Comparison of ENCODE assay signal across 8 cellular contexts in the genomic region with DNA sequence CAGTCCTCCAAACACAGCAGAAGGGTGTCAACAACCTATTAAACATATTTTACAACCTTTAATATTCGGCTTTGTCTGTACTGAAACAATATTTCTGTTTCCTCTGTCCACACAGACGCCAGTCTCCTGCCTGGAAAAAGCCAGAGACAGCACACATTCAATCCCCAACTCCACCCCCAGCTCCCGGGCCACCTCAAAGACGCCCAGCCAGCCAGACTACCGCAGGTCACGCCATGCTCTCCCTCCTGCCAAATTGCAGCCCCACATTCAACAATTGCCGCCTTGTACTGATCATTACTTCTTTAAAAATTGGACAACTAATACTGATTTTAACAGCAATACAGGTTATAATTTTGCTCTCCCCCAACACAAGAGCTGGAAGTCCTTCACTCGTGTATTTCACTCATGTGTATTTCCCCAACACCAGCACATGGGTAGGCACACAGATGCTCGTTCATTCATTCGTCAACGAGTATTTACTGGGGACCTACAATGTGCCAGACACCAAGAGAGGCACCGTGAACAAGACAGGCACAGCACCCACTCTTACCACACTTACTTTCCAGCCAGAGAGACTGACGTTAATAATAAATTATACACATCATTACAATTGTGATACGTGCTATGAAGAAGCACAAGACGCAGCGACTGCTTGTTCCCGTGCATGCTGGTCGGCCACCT. TPM values are rescaled to one million over a fixed set of nuclear protein-coding genes. Genes with fewer than 3 reads are reported as not detected.
DNase-seq lines count a peak whose midpoint lies in the region; ATAC-seq and TF ChIP-seq lines count a peak whose summit lies in the region.

No MANE protein-coding gene starts in this region.

- intact Hi-C loops in right cardiac atrium (cut with DNase I) (loop anchor here in 1 of 4 donors (10.0 kb wide), 1 partner anchor 93 kb away; a partner anchor contains a TSS), spleen (cut with DNase I; ENCODE audit: low total_unique reads) (loop anchor here (5.0 kb wide), 1 partner anchor 96 kb away; a partner anchor contains a TSS)

- H3K27ac Mint-ChIP-seq in WTC11 = peak overlapping the region; percentile 64

- H3K9me3 ChIP-seq in right cardiac atrium (ENCODE audit: control insufficient read depth, low read length) (no peaks in the 10 kb centered on the region), spleen (peaks cover 0 to 5% (median 0%) of the 10 kb centered on the region in 8 donors)

- POLR2A ChIA-PET in WTC11 (lab: Charles Lee) = no interaction called here

- H3K36me3 Mint-ChIP-seq in WTC11 = peaks cover under 1% of the 10 kb centered on the region; the same call in 1 of the 2 replicates

- WGBS in right cardiac atrium = 65% methylated on average over 18 of the region's 18 CpGs
- 75 to 86% (median 83%) methylated on average over 18 of the region's 18 CpGs for WGBS in spleen, 5 donors

- peak overlapping the region; percentile 100 for H3K4me3 Mint-ChIP-seq in WTC11

- no peaks in the 10 kb centered on the region for H3K9me3 Mint-ChIP-seq in WTC11

- H3K4me1 ChIP-seq in right cardiac atrium (ENCODE audit: control insufficient read depth, insufficient read depth, low read length) (peaks cover 2% of the 10 kb centered on the region), spleen (peaks cover 0 to 26% (median 16%) of the 10 kb centered on the region in 6 donors)

- ATAC-seq in WTC11 (no peak), right cardiac atrium (no peak), HG03139 (IDR thresholded peaks at IDR 0.05; ENCODE audit: unreplicated experiment) (no peak)

- H3K36me3 ChIP-seq in spleen = peaks cover 0 to 11% (median 1%) of the 10 kb centered on the region in 6 donors

- H3K4me3 ChIP-seq in right cardiac atrium (ENCODE audit: low read length) (peak overlapping the region; percentile 81), spleen (peak overlapping the region in 7 of 8 donors; percentile 51 to 93 (median 84))

- peak overlapping the region; percentile 34 for H3K27ac ChIP-seq in right cardiac atrium (ENCODE audit: low read length)
- peak overlapping the region in 7 of 8 donors; percentile 78 to 92 (median 89) for H3K27ac ChIP-seq in spleen

- TF ChIP-seq CTCF in WTC11 (IDR thresholded peaks at IDR 0.05) = no peak
- TF ChIP-seq CTCF in spleen (IDR thresholded peaks at IDR 0.05 in 8 of 11, conservative IDR thresholded peaks at IDR 0.05 in 3 of 11) = no peak

- H3K27me3 ChIP-seq in right cardiac atrium (ENCODE audit: control insufficient read depth, insufficient read depth) = no peaks in the 10 kb centered on the region
- no peaks in the 10 kb centered on the region for H3K27me3 ChIP-seq in spleen (replicated peaks in 1 of 7)

- H3K27me3 Mint-ChIP-seq in WTC11 (ENCODE audit: low read depth) = peaks cover 27% of the 10 kb centered on the region

- DNase-seq in DMS153 treated with DMSO at 0.1 percent for 48 hours (lab: John Stamatoyannopoulos, UW; ENCODE audit: unreplicated experiment) (peak; percentile 43), DMS153 (lab: John Stamatoyannopoulos, UW) (no peak), WTC11 (ENCODE audit: low spot score) (peak; percentile 12), right cardiac atrium (peak in 1 of 3 donors; percentile 46), spleen (peak; percentile 76), OCI-M1 (lab: John Stamatoyannopoulos, UW) (no peak), NCI-H2107 (lab: John Stamatoyannopoulos, UW) (no peak)

- TF ChIP-seq POLR2A in spleen (IDR thresholded peaks at IDR 0.05) = no peak

- CTCF ChIA-PET in WTC11 (lab: Charles Lee) = interaction anchor here (1.3 to 3.3 kb wide), 3 partner anchors 232 to 281 kb away, joined by 3 to 9 read pairs (median 6); no protein-coding TSS in a partner anchor

- peaks cover 27% of the 10 kb centered on the region for H3K4me1 Mint-ChIP-seq in WTC11

TF ChIP-seq in WTC11, 78 proteins besides CTCF, POLR2A, EP300 and RAD21 (continues in another document):
- TF ChIP-seq NR1H2 (CRISPR knock-in tag; IDR thresholded peaks at IDR 0.05) = no peak
- no peak for TF ChIP-seq NR3C1 (CRISPR knock-in tag; conservative IDR thresholded peaks at IDR 0.05; ENCODE audit: low read depth)
- TF ChIP-seq, protein P1, sequence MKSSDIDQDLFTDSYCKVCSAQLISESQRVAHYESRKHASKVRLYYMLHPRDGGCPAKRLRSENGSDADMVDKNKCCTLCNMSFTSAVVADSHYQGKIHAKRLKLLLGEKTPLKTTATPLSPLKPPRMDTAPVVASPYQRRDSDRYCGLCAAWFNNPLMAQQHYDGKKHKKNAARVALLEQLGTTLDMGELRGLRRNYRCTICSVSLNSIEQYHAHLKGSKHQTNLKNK (CRISPR knock-in tag; IDR thresholded peaks at IDR 0.05) = no peak
- TF ChIP-seq TP53 (CRISPR knock-in tag; IDR thresholded peaks at IDR 0.05) = no peak
- TF ChIP-seq, protein P2, sequence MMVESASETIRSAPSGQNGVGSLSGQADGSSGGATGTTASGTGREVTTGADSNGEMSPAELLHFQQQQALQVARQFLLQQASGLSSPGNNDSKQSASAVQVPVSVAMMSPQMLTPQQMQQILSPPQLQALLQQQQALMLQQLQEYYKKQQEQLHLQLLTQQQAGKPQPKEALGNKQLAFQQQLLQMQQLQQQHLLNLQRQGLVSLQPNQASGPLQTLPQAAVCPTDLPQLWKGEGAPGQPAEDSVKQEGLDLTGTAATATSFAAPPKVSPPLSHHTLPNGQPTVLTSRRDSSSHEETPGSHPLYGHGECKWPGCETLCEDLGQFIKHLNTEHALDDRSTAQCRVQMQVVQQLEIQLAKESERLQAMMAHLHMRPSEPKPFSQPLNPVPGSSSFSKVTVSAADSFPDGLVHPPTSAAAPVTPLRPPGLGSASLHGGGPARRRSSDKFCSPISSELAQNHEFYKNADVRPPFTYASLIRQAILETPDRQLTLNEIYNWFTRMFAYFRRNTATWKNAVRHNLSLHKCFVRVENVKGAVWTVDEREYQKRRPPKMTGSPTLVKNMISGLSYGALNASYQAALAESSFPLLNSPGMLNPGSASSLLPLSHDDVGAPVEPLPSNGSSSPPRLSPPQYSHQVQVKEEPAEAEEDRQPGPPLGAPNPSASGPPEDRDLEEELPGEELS (CRISPR knock-in tag; IDR thresholded peaks at IDR 0.05) = no peak
- TF ChIP-seq ZNF317 (CRISPR knock-in tag; IDR thresholded peaks at IDR 0.05; ENCODE audit: borderline replicate concordance, low read depth) = no peak
- TF ChIP-seq, protein P3, sequence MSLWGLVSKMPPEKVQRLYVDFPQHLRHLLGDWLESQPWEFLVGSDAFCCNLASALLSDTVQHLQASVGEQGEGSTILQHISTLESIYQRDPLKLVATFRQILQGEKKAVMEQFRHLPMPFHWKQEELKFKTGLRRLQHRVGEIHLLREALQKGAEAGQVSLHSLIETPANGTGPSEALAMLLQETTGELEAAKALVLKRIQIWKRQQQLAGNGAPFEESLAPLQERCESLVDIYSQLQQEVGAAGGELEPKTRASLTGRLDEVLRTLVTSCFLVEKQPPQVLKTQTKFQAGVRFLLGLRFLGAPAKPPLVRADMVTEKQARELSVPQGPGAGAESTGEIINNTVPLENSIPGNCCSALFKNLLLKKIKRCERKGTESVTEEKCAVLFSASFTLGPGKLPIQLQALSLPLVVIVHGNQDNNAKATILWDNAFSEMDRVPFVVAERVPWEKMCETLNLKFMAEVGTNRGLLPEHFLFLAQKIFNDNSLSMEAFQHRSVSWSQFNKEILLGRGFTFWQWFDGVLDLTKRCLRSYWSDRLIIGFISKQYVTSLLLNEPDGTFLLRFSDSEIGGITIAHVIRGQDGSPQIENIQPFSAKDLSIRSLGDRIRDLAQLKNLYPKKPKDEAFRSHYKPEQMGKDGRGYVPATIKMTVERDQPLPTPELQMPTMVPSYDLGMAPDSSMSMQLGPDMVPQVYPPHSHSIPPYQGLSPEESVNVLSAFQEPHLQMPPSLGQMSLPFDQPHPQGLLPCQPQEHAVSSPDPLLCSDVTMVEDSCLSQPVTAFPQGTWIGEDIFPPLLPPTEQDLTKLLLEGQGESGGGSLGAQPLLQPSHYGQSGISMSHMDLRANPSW (CRISPR knock-in tag; conservative IDR thresholded peaks at IDR 0.05; ENCODE audit: low read depth) = no peak
- TF ChIP-seq, protein P4, sequence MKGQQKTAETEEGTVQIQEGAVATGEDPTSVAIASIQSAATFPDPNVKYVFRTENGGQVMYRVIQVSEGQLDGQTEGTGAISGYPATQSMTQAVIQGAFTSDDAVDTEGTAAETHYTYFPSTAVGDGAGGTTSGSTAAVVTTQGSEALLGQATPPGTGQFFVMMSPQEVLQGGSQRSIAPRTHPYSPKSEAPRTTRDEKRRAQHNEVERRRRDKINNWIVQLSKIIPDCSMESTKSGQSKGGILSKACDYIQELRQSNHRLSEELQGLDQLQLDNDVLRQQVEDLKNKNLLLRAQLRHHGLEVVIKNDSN (CRISPR knock-in tag; IDR thresholded peaks at IDR 0.05) = no peak
- TF ChIP-seq, protein P5, sequence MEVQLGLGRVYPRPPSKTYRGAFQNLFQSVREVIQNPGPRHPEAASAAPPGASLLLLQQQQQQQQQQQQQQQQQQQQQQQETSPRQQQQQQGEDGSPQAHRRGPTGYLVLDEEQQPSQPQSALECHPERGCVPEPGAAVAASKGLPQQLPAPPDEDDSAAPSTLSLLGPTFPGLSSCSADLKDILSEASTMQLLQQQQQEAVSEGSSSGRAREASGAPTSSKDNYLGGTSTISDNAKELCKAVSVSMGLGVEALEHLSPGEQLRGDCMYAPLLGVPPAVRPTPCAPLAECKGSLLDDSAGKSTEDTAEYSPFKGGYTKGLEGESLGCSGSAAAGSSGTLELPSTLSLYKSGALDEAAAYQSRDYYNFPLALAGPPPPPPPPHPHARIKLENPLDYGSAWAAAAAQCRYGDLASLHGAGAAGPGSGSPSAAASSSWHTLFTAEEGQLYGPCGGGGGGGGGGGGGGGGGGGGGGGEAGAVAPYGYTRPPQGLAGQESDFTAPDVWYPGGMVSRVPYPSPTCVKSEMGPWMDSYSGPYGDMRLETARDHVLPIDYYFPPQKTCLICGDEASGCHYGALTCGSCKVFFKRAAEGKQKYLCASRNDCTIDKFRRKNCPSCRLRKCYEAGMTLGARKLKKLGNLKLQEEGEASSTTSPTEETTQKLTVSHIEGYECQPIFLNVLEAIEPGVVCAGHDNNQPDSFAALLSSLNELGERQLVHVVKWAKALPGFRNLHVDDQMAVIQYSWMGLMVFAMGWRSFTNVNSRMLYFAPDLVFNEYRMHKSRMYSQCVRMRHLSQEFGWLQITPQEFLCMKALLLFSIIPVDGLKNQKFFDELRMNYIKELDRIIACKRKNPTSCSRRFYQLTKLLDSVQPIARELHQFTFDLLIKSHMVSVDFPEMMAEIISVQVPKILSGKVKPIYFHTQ (CRISPR knock-in tag; IDR thresholded peaks at IDR 0.05) = no peak

RNA-seq across cellular contexts. Expression of a gene that starts 1.1 kb away (rescaled TPM):
- 35.5 to 45.2 TPM (median 45.1 TPM) in 3 replicates for total RNA-seq in WTC11 (2021)
- total RNA-seq in right cardiac atrium = 10 to 100 TPM; 30.8 to 41.0 (median 31.3) TPM
- polyA plus RNA-seq in right cardiac atrium = 44.7 TPM
- total RNA-seq in spleen = 10 to 100 TPM; 29.0 to 43.9 (median 35.9) TPM
- polyA plus RNA-seq in spleen = 10 to 100 TPM; 46.6 to 55.5 (median 55.1) TPM

RNA-seq across cellular contexts. Expression of a gene that starts 34.3 kb away (rescaled TPM):
- total RNA-seq in WTC11 (2021) (0.07 to 0.14 TPM (median 0.11 TPM) in 3 replicates), right cardiac atrium (under 1 TPM; 0.15 to 0.31 (median 0.25) TPM), spleen (1 to 10 TPM in 3 of 7 donors, under 1 TPM in 4; 0.59 to 1.9 (median 0.94) TPM)
- polyA plus RNA-seq in right cardiac atrium (0.11 TPM), spleen (under 1 TPM; 0.21 to 0.70 (median 0.38) TPM)

Comparison
In these comparisons a context has a peak if more than half of its experiments do, and no peak if none do; other contexts are left out.
1. DNase-seq: peak in DMS153 treated with DMSO at 0.1 percent for 48 hours (single experiment), WTC11 (single experiment) and spleen (single experiment); none in DMS153 (single experiment), OCI-M1 (single experiment) and NCI-H2107 (single experiment).